9 cellular contexts compared by ENCODE assay signal in genomic region chr10:132572545-132572937, GRCh38. TPM values are rescaled to one million over a fixed set of nuclear protein-coding genes. Genes with fewer than 3 reads are reported as not detected.
A peak's percentile ranks its signal among the peaks of the same experiment; 100 is the strongest.
DNase-seq lines count a peak whose midpoint lies in the region; ATAC-seq, FAIRE-seq and TF ChIP-seq lines count a peak whose summit lies in the region.
"Had no signal": no experiment of that assay in that cellular context is flagged by ENCODE, and none has a peak within 500 bp of the region (broad histone marks: within the 10 kb centered on the region; RNA-seq: fewer than 3 reads in every experiment).

No MANE protein-coding gene starts in this region.

- H3K4me1 Mint-ChIP-seq in chondrocyte (ENCODE audit: low read depth), result no peaks in the 10 kb centered on the region

- in situ Hi-C loops in IMR-90 (cut with MboI; ENCODE audit: low sequenced_read_pairs), result no loop called here

- 58% methylated on average over 3 of the region's 7 CpGs; no CpG with 5 or more reads in 1 of the 2 experiments for WGBS in IMR-90 (ENCODE audit: extremely low coverage in 2 of 2, insufficient read length in 1 of 2), 2 experiments

- ATAC-seq in IMR-90 (ENCODE audit: low read depth) (peak; percentile 21), GM21515 (IDR thresholded peaks at IDR 0.05; ENCODE audit: unreplicated experiment) (no peak)

- H3K4me2 ChIP-seq in IMR-90 (ENCODE audit: low read depth, low read length) (no peak overlapping the region), osteoblast (ENCODE audit: insufficient read depth, low read length) (peak overlapping the region; percentile 36)

- H3K4ac ChIP-seq in IMR-90 (ENCODE audit: low read depth, low read length), result no peak overlapping the region

- no peaks in the 10 kb centered on the region for H3K36me3 Mint-ChIP-seq in chondrocyte (ENCODE audit: low read depth)

- H3K27ac Mint-ChIP-seq in chondrocyte (ENCODE audit: unreplicated experiment), result no peak overlapping the region

- no peak overlapping the region for H3K4me3 Mint-ChIP-seq in chondrocyte (ENCODE audit: unreplicated experiment)

- DNase-seq in IMR-90 (peak; percentile 36), chondrocyte (ENCODE audit: low spot score) (peak; percentile 12), osteoblast (ENCODE audit: insufficient read length, low spot score, missing footprints) (no peak), kidney glomerular epithelial cell (lab: John Stamatoyannopoulos, UW) (no peak), HUDEP-2 (lab: John Stamatoyannopoulos, UW; ENCODE audit: unreplicated experiment in 76 of 76) (no peak), HTR-8/SVneo (ENCODE audit: insufficient read length, low spot score) (no peak)
- DNase-seq: NCI-H748 treated with DMSO at 0.1 percent for 48 hours had no signal

- no peak for TF ChIP-seq POLR2A in IMR-90 (IDR thresholded peaks at IDR 0.05; ENCODE audit: low read depth, low read length)

- no peak overlapping the region for H3K23ac ChIP-seq in IMR-90 (ENCODE audit: low read depth, low read length)

- H3K4me3 ChIP-seq in GM12875 (ENCODE audit: low read depth, low read length) (peak overlapping the region; percentile 38), IMR-90 (ENCODE audit: insufficient read depth, low read depth, low read length) (no peak overlapping the region), osteoblast (ENCODE audit: insufficient read depth, low read length) (no peak overlapping the region)

- H3K9me3 ChIP-seq in IMR-90 (ENCODE audit: control insufficient read depth, insufficient read depth, low read length) (no peaks in the 10 kb centered on the region), osteoblast (ENCODE audit: low read depth, low read length) (no peaks in the 10 kb centered on the region)

- FAIRE-seq in HTR-8/SVneo (lab: Jason Lieb, UNC), result no peak

- no TSS peak for BruUV-seq in IMR-90 (replicated peaks; lab: Mats Ljungman, UMichigan)

- no peak overlapping the region for H3K9ac ChIP-seq in IMR-90 (ENCODE audit: low read depth, low read length)

- H4K20me1 ChIP-seq in IMR-90 (ENCODE audit: insufficient read depth, low read length) (peaks cover 73% of the 10 kb centered on the region), osteoblast (ENCODE audit: insufficient read depth, low read length) (peaks cover 72% of the 10 kb centered on the region)

- POLR2A ChIA-PET in IMR-90 (lab: Charles Lee; ENCODE audit: unreplicated experiment), result no interaction called here

- no peak overlapping the region for H2AK9ac ChIP-seq in IMR-90 (replicated peaks; ENCODE audit: low read depth, low read length, poor library complexity)

- CTCF ChIA-PET in IMR-90 (lab: Yijun Ruan, JAX), result no interaction called here

- H2AK5ac ChIP-seq in IMR-90 (ENCODE audit: low read depth, low read length), result no peak overlapping the region

- H3K79me2 ChIP-seq in osteoblast (ENCODE audit: insufficient read depth, low read length), result peaks cover 38% of the 10 kb centered on the region

- no peak overlapping the region for H2BK5ac ChIP-seq in IMR-90 (ENCODE audit: low read depth, low read length, poor library complexity, severe bottlenecking)

- H2BK15ac ChIP-seq in IMR-90 (ENCODE audit: low read depth, low read length), result no peak overlapping the region

- peaks cover 4 to 63% of the 10 kb centered on the region in 2 experiments; a peak in 3 of 4 replicates for H3K79me1 ChIP-seq in IMR-90 (ENCODE audit: low read depth in 1 of 2, low read length in 2 of 2)

- H3K14ac ChIP-seq in IMR-90 (replicated peaks; ENCODE audit: low read depth, low read length), result no peak overlapping the region

- no peak overlapping the region for H2BK120ac ChIP-seq in IMR-90 (ENCODE audit: low read depth, low read length)

- H3K27ac ChIP-seq in IMR-90 (ENCODE audit: insufficient read depth, low read length) (no peak overlapping the region), osteoblast (ENCODE audit: low read depth, low read length) (no peak overlapping the region)

- H4K5ac ChIP-seq in IMR-90 (ENCODE audit: low read depth, low read length), result no peak overlapping the region

- H2BK20ac ChIP-seq in IMR-90 (ENCODE audit: low read depth, low read length), result no peak overlapping the region

- peaks cover 26% of the 10 kb centered on the region for H3K9me1 ChIP-seq in IMR-90 (ENCODE audit: insufficient read depth, low read length)

- H3K18ac ChIP-seq in IMR-90 (ENCODE audit: low read depth, low read length), result no peak overlapping the region

- no peaks in the 10 kb centered on the region for H3K9me3 Mint-ChIP-seq in chondrocyte (ENCODE audit: low read depth)

- no peak overlapping the region for H4K91ac ChIP-seq in IMR-90 (ENCODE audit: insufficient read depth, low read depth, low read length)

- dilution Hi-C loops in IMR-90 (cut with HindIII; ENCODE audit: low sequenced_read_pairs, unreplicated experiment), result no loop called here

- no peaks in the 10 kb centered on the region for H3K27me3 Mint-ChIP-seq in chondrocyte (ENCODE audit: low read depth)

- H2AFZ ChIP-seq in IMR-90 (replicated peaks; ENCODE audit: low read length, poor library complexity), result no peak overlapping the region
- H2AFZ ChIP-seq in osteoblast (ENCODE audit: low read length), result no peak overlapping the region

- no peak for TF ChIP-seq CTCF in GM12875 (IDR thresholded peaks at IDR 0.05; ENCODE audit: borderline replicate concordance, insufficient read depth, low read depth, low read length)
- no peak for TF ChIP-seq CTCF in IMR-90 (conservative IDR thresholded peaks at IDR 0.05; ENCODE audit: low read depth, low read length)
- TF ChIP-seq CTCF in chondrocyte (IDR thresholded peaks at IDR 0.05), result no peak
- TF ChIP-seq CTCF in osteoblast (IDR thresholded peaks at IDR 0.05; ENCODE audit: extremely low read depth, low read depth, low read length), result no peak

- no peak for TF ChIP-seq RAD21 in IMR-90 (IDR thresholded peaks at IDR 0.05; ENCODE audit: low read length)

- intact Hi-C loops in IMR-90 (cut with micrococcal nuclease), result no loop called here

- H4K8ac ChIP-seq in IMR-90 (ENCODE audit: low read depth in 2 of 2, low read length in 2 of 2), result no peak overlapping the region

- H3K4me1 ChIP-seq in IMR-90 (ENCODE audit: control insufficient read depth, insufficient read depth, low read length), result peaks cover 24% of the 10 kb centered on the region
- H3K4me1 ChIP-seq in osteoblast (ENCODE audit: insufficient read depth, low read length), result peaks cover 33% of the 10 kb centered on the region

- H3K27me3 ChIP-seq in IMR-90 (ENCODE audit: control insufficient read depth, insufficient read depth, low read length), result peaks cover 2% of the 10 kb centered on the region; the same call in 1 of the 2 replicates
- H3K27me3 ChIP-seq in osteoblast (ENCODE audit: insufficient read depth, low read length), result no peaks in the 10 kb centered on the region

- H3K36me3 ChIP-seq in IMR-90 (ENCODE audit: control insufficient read depth, insufficient read depth, low read length), result no peaks in the 10 kb centered on the region
- H3K36me3 ChIP-seq in osteoblast (ENCODE audit: insufficient read depth, low read length), result no peaks in the 10 kb centered on the region

- no peak overlapping the region for H3K56ac ChIP-seq in IMR-90 (ENCODE audit: extremely low read depth, insufficient read depth, low read length)

TF ChIP-seq in IMR-90, 13 proteins besides CTCF, POLR2A, EP300 and RAD21:
- TF ChIP-seq ELK1 (IDR thresholded peaks at IDR 0.05; ENCODE audit: borderline replicate concordance, low read depth, low read length) (no peak), RFX5 (IDR thresholded peaks at IDR 0.05; ENCODE audit: low read depth, low read length) (no peak), SMC3 (IDR thresholded peaks at IDR 0.05; ENCODE audit: low read depth, low read length) (no peak), NFE2L2 (IDR thresholded peaks at IDR 0.05; ENCODE audit: low read depth, low read length) (no peak), RCOR1 (IDR thresholded peaks at IDR 0.05; ENCODE audit: insufficient replicate concordance, low read length) (no peak), BHLHE40 (IDR thresholded peaks at IDR 0.05; ENCODE audit: low read depth, low read length) (no peak), MAZ (IDR thresholded peaks at IDR 0.05; ENCODE audit: borderline replicate concordance, low read depth, low read length) (no peak), CEBPB (IDR thresholded peaks at IDR 0.05; ENCODE audit: low read depth, low read length) (no peak), MXI1 (IDR thresholded peaks at IDR 0.05; ENCODE audit: borderline replicate concordance, low read depth, low read length) (no peak), MAFK (IDR thresholded peaks at IDR 0.05; ENCODE audit: low read depth, low read length) (no peak), CHD1 (IDR thresholded peaks at IDR 0.05; ENCODE audit: low read depth, low read length) (no peak), FOS (IDR thresholded peaks at IDR 0.05; ENCODE audit: low read depth, low read length) (no peak)
- TF ChIP-seq, protein P1, sequence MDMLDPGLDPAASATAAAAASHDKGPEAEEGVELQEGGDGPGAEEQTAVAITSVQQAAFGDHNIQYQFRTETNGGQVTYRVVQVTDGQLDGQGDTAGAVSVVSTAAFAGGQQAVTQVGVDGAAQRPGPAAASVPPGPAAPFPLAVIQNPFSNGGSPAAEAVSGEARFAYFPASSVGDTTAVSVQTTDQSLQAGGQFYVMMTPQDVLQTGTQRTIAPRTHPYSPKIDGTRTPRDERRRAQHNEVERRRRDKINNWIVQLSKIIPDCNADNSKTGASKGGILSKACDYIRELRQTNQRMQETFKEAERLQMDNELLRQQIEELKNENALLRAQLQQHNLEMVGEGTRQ (IDR thresholded peaks at IDR 0.05; ENCODE audit: low read depth, low read length), result no peak

RNA-seq across cellular contexts. Expression of gene INPP5A, which starts 35.0 kb away (rescaled TPM):
- total RNA-seq in IMR-90 (2012; rRNA removed) (31.7 and 36.7 TPM in 2 replicates), chondrocyte (29.5 to 40.6 TPM (median 40.1 TPM) in 3 replicates), osteoblast (20.9 and 22.8 TPM in 2 replicates)
- 20.6 and 21.4 TPM in 2 replicates for polyA plus RNA-seq in IMR-90 (2012; rRNA removed)
- 15.9 and 20.4 TPM in 2 replicates for polyA plus RNA-seq in IMR-90 (2012; cell fraction: cytosol; rRNA removed)
- 12.2 and 16.8 TPM in 2 replicates for polyA plus RNA-seq in IMR-90 (2012; cell fraction: nucleus; rRNA removed; ENCODE audit: low replicate concordance)

Comparison
In these comparisons a context has a peak if more than half of its experiments do, and no peak if none do; other contexts are left out.
1. DNase-seq: peak in IMR-90 (single experiment) and chondrocyte (single experiment); none in osteoblast (single experiment), kidney glomerular epithelial cell (single experiment), HUDEP-2 (0 of 76) and HTR-8/SVneo (single experiment).